ENCODE assay signal across 8 cellular contexts in genomic region chr12:89349814-89350213, GRCh38. TPM values are rescaled to one million over a fixed set of nuclear protein-coding genes. Genes with fewer than 3 reads are reported as not detected.
DNase-seq lines count a peak whose midpoint lies in the region; ATAC-seq, FAIRE-seq and TF ChIP-seq lines count a peak whose summit lies in the region.

No MANE protein-coding gene starts in this region.

- H2AFZ ChIP-seq in GM23338 (no peak overlapping the region), neuron (ENCODE audit: low read depth, low read length) (no peak overlapping the region)

- no peak for TF ChIP-seq RAD21 in A549 (conservative IDR thresholded peaks at IDR 0.05 in 1 of 2, IDR thresholded peaks at IDR 0.05 in 1 of 2)

- H3K27me3 Mint-ChIP-seq in GM23338 (ENCODE audit: insufficient read depth, low read depth, poor library complexity) = peaks cover 51% of the 10 kb centered on the region

- TF ChIP-seq CTCF in A549 (IDR thresholded peaks at IDR 0.05) = no peak
- no peak for TF ChIP-seq CTCF in GM23338 (conservative IDR thresholded peaks at IDR 0.05; ENCODE audit: low read depth in 2 of 2)

- H3K79me2 ChIP-seq in GM23338 (replicated peaks; ENCODE audit: insufficient read depth) = peaks cover 44% of the 10 kb centered on the region

- peaks cover 32% of the 10 kb centered on the region; the same call in 1 of the 2 replicates for H3F3A ChIP-seq in GM23338 (replicated peaks; ENCODE audit: low read depth)

- TF ChIP-seq EP300 in A549 (IDR thresholded peaks at IDR 0.05) = no peak

- DNase-seq in A549 (ENCODE audit: low read depth in 1 of 2, low spot score in 1 of 2) (no peak), GM23338 (ENCODE audit: low spot score) (peak; percentile 91), SK-N-MC (ENCODE audit: low read depth, low spot score) (no peak), fibroblast of gingiva (ENCODE audit: low read depth) (peak; percentile 80), HT-29 (ENCODE audit: low spot score) (no peak)

- H3K4me2 ChIP-seq in A549 (peak overlapping the region; percentile 82), GM23338 (peak overlapping the region; percentile 76)

- H3K27ac ChIP-seq in A549 (no peak overlapping the region), GM23338 (ENCODE audit: low read depth) (peak overlapping the region; percentile 56; the same call in 1 of the 2 replicates), SK-N-MC (no peak overlapping the region)

- H3K4me1 ChIP-seq in A549 (peaks cover 11% of the 10 kb centered on the region), GM23338 (ENCODE audit: insufficient read depth) (peaks cover 47% of the 10 kb centered on the region), neuron (ENCODE audit: insufficient read depth, low read length) (peaks cover 72% of the 10 kb centered on the region)

- no peak for FAIRE-seq in A549 (lab: Jason Lieb, UNC)

- TF ChIP-seq POLR2A in A549 (IDR thresholded peaks at IDR 0.05; ENCODE audit: low read length) = no peak

- no peak overlapping the region for H3K9ac ChIP-seq in SK-N-MC (ENCODE audit: insufficient read length)

- H3K4me1 Mint-ChIP-seq in GM23338 = peaks cover 47% of the 10 kb centered on the region

- H4K20me1 ChIP-seq in GM23338 (replicated peaks; ENCODE audit: insufficient read depth) = peaks cover 18% of the 10 kb centered on the region; the same call in 1 of the 2 replicates

- CTCF ChIA-PET in A549 (lab: Yijun Ruan, JAX) = interaction anchor here (1.3 kb wide), 1 partner anchor 112 kb away, joined by 5 read pairs; no protein-coding TSS in a partner anchor

- H3K4me3 Mint-ChIP-seq in GM23338 = peak overlapping the region; percentile 96

- H3K27me3 ChIP-seq in GM23338 (ENCODE audit: insufficient read depth) = peaks cover 24% of the 10 kb centered on the region
- H3K27me3 ChIP-seq in neuron (ENCODE audit: insufficient read depth, low read length) = no peaks in the 10 kb centered on the region

- ATAC-seq in A549 (no peak), GM23338 (peak; percentile 7), GM18517 (IDR thresholded peaks at IDR 0.05; ENCODE audit: unreplicated experiment) (no peak), HG03045 (IDR thresholded peaks at IDR 0.05; ENCODE audit: unreplicated experiment) (no peak)

- POLR2A ChIA-PET in A549 (lab: Yijun Ruan, JAX) = no interaction called here

- H3K36me3 Mint-ChIP-seq in GM23338 (ENCODE audit: low read depth) = peaks cover 57% of the 10 kb centered on the region

- peaks cover 20% of the 10 kb centered on the region for H3K36me3 ChIP-seq in GM23338 (ENCODE audit: insufficient read depth)
- no peaks in the 10 kb centered on the region for H3K36me3 ChIP-seq in SK-N-MC (ENCODE audit: insufficient read depth, low read length)
- peaks cover 5% of the 10 kb centered on the region for H3K36me3 ChIP-seq in neuron (ENCODE audit: insufficient read depth, low read length)

- no peak overlapping the region for H3K4me3 ChIP-seq in A549
- H3K4me3 ChIP-seq in GM23338 = peak overlapping the region; percentile 59
- peak overlapping the region; percentile 50 for H3K4me3 ChIP-seq in SK-N-MC
- H3K4me3 ChIP-seq in neuron (ENCODE audit: low read length) = peak overlapping the region; percentile 82

- WGBS in A549 (ENCODE audit: missing lambda C conversion rate) = 84% methylated on average over 6 of the region's 6 CpGs

- no peaks in the 10 kb centered on the region for H3K9me3 ChIP-seq in A549
- H3K9me3 ChIP-seq in SK-N-MC (ENCODE audit: low read depth, low read length) = no peaks in the 10 kb centered on the region
- no peaks in the 10 kb centered on the region for H3K9me3 ChIP-seq in neuron (ENCODE audit: low read length)

- H3K27ac Mint-ChIP-seq in GM23338 = 0 out of 2 replicates have a peak overlapping the region, but pooled peaks have one; percentile 99

- peaks cover 14% of the 10 kb centered on the region for H3K9me3 Mint-ChIP-seq in GM23338

- H3K9me2 ChIP-seq in GM23338 (ENCODE audit: insufficient read depth) = no peaks in the 10 kb centered on the region

TF ChIP-seq in A549, 52 proteins besides CTCF, POLR2A, EP300 and RAD21:
- no peak for TF ChIP-seq HDAC2 (IDR thresholded peaks at IDR 0.05)
- TF ChIP-seq MYC (IDR thresholded peaks at IDR 0.05; ENCODE audit: borderline replicate concordance, low read length) = no peak
- no peak for TF ChIP-seq ZFP36 (IDR thresholded peaks at IDR 0.05; ENCODE audit: borderline replicate concordance, partially characterized antibody)
- no peak for TF ChIP-seq HOXA7 (CRISPR knock-in tag; IDR thresholded peaks at IDR 0.05)

TF ChIP-seq in GM23338, 12 proteins besides CTCF, POLR2A, EP300 and RAD21 (continues in another document):
- no peak for TF ChIP-seq JUNB (IDR thresholded peaks at IDR 0.05; ENCODE audit: unreplicated experiment)
- TF ChIP-seq EZH2phosphoT487 (IDR thresholded peaks at IDR 0.05; ENCODE audit: unreplicated experiment) = no peak
- TF ChIP-seq ZNF114 (CRISPR knock-in tag; IDR thresholded peaks at IDR 0.05) = no peak
- no peak for TF ChIP-seq EZH2 (IDR thresholded peaks at IDR 0.05; ENCODE audit: low read depth, unreplicated experiment)
- no peak for TF ChIP-seq ZNF462 (CRISPR knock-in tag; IDR thresholded peaks at IDR 0.05)
- peak; percentile 92 for TF ChIP-seq NANOG (IDR thresholded peaks at IDR 0.05; ENCODE audit: borderline replicate concordance)

RNA-seq across cellular contexts. Expression of gene DUSP6, which starts 2.5 kb away (rescaled TPM):
- polyA plus RNA-seq in A549 (2011; rRNA removed) = 27.0 and 31.4 TPM in 2 replicates
- polyA plus RNA-seq in A549 (2012; cell fraction: cytosol; rRNA removed) = 33.9 and 35.4 TPM in 2 replicates
- 59.3 and 116 TPM in 2 replicates for polyA plus RNA-seq in A549 (2012; cell fraction: nucleus; rRNA removed)
- 2.5 to 3.8 TPM (median 3.5 TPM) in 3 replicates for polyA plus RNA-seq in A549 (2017; fragmentation: RNase III; extraction: RNeasy Plus Mini Kit Qiagen cat#74134 plus additional on column Dnase treatment)
- polyA minus RNA-seq in A549 (2011; rRNA and poly(A)+ RNA removed) = 56.1 and 60.4 TPM in 2 replicates
- total RNA-seq in GM23338 (2014; rRNA removed; shearing (Covaris generic)) = 153 and 191 TPM in 2 replicates
- polyA plus RNA-seq in GM23338 (2016; fragmentation: Nextera tagmentation; extraction: Ambion mirVana) = 100 and 117 TPM in 2 replicates
- total RNA-seq in HT-29 (2014; rRNA removed; shearing (Covaris generic)) = 112 and 135 TPM in 2 replicates

Comparison
In these comparisons a context has a peak if more than half of its experiments do, and no peak if none do; other contexts are left out.
1. DNase-seq: peak in GM23338 (single experiment) and fibroblast of gingiva (single experiment); none in A549 (0 of 2), SK-N-MC (single experiment) and HT-29 (single experiment).